Comparison of ENCODE assay signal across 27 cellular contexts in the genomic region with DNA sequence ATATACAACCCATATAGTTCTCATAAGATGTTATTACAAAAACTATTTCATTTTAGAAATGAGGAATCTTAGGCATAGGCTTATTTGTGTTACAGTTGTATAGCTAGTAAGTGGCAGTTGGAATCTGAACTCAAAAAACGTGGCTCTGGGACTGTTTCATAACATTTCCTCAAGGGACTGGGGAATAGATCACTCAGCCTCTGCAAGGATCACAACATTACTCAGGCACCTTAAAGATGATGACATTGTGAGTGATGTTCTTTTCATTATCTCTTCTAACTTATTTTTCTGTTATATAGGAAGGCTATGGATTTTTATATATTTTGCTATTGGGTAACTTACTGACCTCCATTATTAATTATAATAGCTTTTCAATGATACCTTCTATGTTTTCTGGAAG.
DNase-seq lines count a peak whose midpoint lies in the region; TF ChIP-seq lines count a peak whose summit lies in the region.
"Had no signal": no experiment of that assay in that cellular context is flagged by ENCODE, and none has a peak within 500 bp of the region (broad histone marks: within the 10 kb centered on the region; RNA-seq: fewer than 3 reads in every experiment).

No MANE protein-coding gene starts in this region.

- no peaks in the 10 kb centered on the region for H3K27me3 ChIP-seq in neural cell (ENCODE audit: insufficient read depth, low read depth, low read length)
- H3K27me3 ChIP-seq: BE2C; BLaER1; BLaER1 treated with 17β-estradiol and CSF1 and Interleukin-3, amounts not matched to agents 10 nM and 100 nM had no signal

- no peak for TF ChIP-seq RAD21 in neural cell (conservative IDR thresholded peaks at IDR 0.05)

- H3K9ac ChIP-seq in neural cell (ENCODE audit: low read length), result no peak overlapping the region
- H3K9ac ChIP-seq: BLaER1; BLaER1 treated with 17β-estradiol and CSF1 and Interleukin-3, amounts not matched to agents 10 nM and 100 nM had no signal

- H4K20me1 ChIP-seq in neural cell (ENCODE audit: insufficient read depth), result no peaks in the 10 kb centered on the region
- H4K20me1 ChIP-seq: BLaER1; BLaER1 treated with 17β-estradiol and CSF1 and Interleukin-3, amounts not matched to agents 10 nM and 100 nM had no signal

- TF ChIP-seq EP300 in neural cell (conservative IDR thresholded peaks at IDR 0.05; ENCODE audit: poor library complexity, severe bottlenecking), result peak; percentile 82

- H3K9me3 ChIP-seq in neural cell (ENCODE audit: low read length), result no peaks in the 10 kb centered on the region
- H3K9me3 ChIP-seq: A549; BE2C; BLaER1; BLaER1 treated with 17β-estradiol and CSF1 and Interleukin-3, amounts not matched to agents 10 nM and 100 nM; Caco-2 had no signal

- DNase-seq in activated naive CD4-positive, alpha-beta T cell (lab: John Stamatoyannopoulos, UW), result no peak
- DNase-seq: 8988T; ACHN; AML-193; BE2C; C1 segment of cervical spinal cord; Caco-2; Calu3; CD4-positive, alpha-beta memory T cell; CD4-positive, alpha-beta T cell; CD4-positive, CD25-positive, alpha-beta regulatory T cell; CD8-positive, alpha-beta memory T cell; CD8-positive, alpha-beta T cell; COR-L47; DMS 273 treated with DMSO at 0.1 percent for 48 hours; DMS153; DMS53; DMS79; DMS79 treated with DMSO at 0.1 percent for 48 hours; DND-41; EL had no signal

- H3K27ac ChIP-seq in neural cell (ENCODE audit: low read length), result no peak overlapping the region
- H3K27ac ChIP-seq: 22Rv1; A549; BLaER1; BLaER1 treated with 17β-estradiol and CSF1 and Interleukin-3, amounts not matched to agents 10 nM and 100 nM; C4-2B had no signal

- no peaks in the 10 kb centered on the region for H3F3A ChIP-seq in neural cell (ENCODE audit: insufficient read depth, low read length, poor library complexity, severe bottlenecking)

- no peaks in the 10 kb centered on the region for H3K9me2 ChIP-seq in neural cell (ENCODE audit: insufficient read depth, low read length)

- no peak overlapping the region for H2AFZ ChIP-seq in neural cell (ENCODE audit: low read depth, low read length)

- no peak for TF ChIP-seq CTCF in neural cell (IDR thresholded peaks at IDR 0.05; ENCODE audit: poor library complexity, severe bottlenecking)

- H3K36me3 ChIP-seq in neural cell (ENCODE audit: insufficient read depth, low read length), result no peaks in the 10 kb centered on the region
- H3K36me3 ChIP-seq: BE2C; BLaER1; BLaER1 treated with 17β-estradiol and CSF1 and Interleukin-3, amounts not matched to agents 10 nM and 100 nM had no signal

- H3K79me2 ChIP-seq in neural cell (replicated peaks; ENCODE audit: insufficient read depth, low read length), result no peaks in the 10 kb centered on the region

- H3K4me2 ChIP-seq in neural cell (ENCODE audit: low read length), result no peak overlapping the region
- H3K4me2 ChIP-seq: A549; BLaER1; BLaER1 treated with 17β-estradiol and CSF1 and Interleukin-3, amounts not matched to agents 10 nM and 100 nM had no signal

- no peak overlapping the region for H3K4me3 ChIP-seq in neural cell (ENCODE audit: low read length)
- H3K4me3 ChIP-seq: A549; BLaER1; BLaER1 treated with 17β-estradiol and CSF1 and Interleukin-3, amounts not matched to agents 10 nM and 100 nM had no signal

TF ChIP-seq in neural cell, 6 proteins besides CTCF, POLR2A, EP300 and RAD21:
- peak; percentile 78 for TF ChIP-seq POLR2AphosphoS5 (IDR thresholded peaks at IDR 0.05)
- no peak for TF ChIP-seq MXI1 (conservative IDR thresholded peaks at IDR 0.05; ENCODE audit: poor library complexity, severe bottlenecking)
- TF ChIP-seq, protein P1, sequence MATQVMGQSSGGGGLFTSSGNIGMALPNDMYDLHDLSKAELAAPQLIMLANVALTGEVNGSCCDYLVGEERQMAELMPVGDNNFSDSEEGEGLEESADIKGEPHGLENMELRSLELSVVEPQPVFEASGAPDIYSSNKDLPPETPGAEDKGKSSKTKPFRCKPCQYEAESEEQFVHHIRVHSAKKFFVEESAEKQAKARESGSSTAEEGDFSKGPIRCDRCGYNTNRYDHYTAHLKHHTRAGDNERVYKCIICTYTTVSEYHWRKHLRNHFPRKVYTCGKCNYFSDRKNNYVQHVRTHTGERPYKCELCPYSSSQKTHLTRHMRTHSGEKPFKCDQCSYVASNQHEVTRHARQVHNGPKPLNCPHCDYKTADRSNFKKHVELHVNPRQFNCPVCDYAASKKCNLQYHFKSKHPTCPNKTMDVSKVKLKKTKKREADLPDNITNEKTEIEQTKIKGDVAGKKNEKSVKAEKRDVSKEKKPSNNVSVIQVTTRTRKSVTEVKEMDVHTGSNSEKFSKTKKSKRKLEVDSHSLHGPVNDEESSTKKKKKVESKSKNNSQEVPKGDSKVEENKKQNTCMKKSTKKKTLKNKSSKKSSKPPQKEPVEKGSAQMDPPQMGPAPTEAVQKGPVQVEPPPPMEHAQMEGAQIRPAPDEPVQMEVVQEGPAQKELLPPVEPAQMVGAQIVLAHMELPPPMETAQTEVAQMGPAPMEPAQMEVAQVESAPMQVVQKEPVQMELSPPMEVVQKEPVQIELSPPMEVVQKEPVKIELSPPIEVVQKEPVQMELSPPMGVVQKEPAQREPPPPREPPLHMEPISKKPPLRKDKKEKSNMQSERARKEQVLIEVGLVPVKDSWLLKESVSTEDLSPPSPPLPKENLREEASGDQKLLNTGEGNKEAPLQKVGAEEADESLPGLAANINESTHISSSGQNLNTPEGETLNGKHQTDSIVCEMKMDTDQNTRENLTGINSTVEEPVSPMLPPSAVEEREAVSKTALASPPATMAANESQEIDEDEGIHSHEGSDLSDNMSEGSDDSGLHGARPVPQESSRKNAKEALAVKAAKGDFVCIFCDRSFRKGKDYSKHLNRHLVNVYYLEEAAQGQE (IDR thresholded peaks at IDR 0.05; ENCODE audit: borderline replicate concordance), result no peak
- no peak for TF ChIP-seq SMC3 (conservative IDR thresholded peaks at IDR 0.05; ENCODE audit: poor library complexity)
- no peak for TF ChIP-seq TAF1 (IDR thresholded peaks at IDR 0.05; ENCODE audit: low read depth)
- no peak for TF ChIP-seq EZH2 (IDR thresholded peaks at IDR 0.05; ENCODE audit: borderline replicate concordance, insufficient read depth, low read length, poor library complexity, severe bottlenecking)
